In the genomic region with DNA sequence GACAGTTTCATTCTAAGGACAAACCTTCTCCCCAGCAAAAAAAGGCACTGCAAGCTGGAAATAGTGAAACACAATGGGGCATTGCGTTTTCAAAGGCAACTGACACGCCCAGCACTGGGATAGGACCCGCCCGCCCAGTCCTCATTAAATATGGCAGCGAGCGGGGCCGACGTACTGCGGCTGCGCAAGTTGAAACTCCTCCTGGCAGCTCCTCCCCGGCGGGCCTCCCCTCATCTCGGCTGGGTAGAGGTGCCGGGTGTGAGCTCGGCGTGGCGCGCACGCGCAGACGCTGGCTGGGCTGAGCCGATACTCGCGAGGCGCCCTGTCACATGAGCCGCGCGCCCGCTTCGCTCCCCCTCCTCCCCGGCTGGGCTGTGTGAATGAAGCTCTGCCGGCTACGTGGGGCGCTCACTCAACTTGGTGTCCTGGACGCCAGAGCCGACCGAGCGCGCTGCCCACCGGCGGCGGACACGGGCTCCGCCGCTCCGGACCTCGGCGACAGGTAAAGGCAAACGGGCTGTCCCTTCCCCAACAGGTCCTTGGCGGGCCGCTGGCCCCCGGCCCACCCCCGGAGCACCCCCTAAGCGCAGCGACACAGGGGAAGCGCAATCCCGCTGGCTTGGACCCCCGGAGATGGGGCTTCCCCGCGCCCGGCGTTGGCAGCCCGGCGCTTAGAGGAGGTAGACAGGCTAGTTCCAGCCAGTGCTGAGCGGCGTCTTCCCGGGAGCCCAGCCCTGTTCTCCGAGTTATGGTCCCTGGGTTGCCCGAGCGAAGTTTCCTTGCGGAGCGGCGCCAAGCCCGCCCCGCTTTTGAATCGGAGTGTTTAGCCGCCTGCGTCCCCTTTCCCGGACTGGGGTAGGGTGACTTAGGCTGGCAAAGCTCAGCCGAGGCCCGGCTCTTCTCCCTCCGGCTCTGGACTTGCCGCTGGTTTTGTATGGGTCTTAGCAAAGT, we compare ENCODE assay signal across 8 cellular contexts. TPM values are rescaled to one million over a fixed set of nuclear protein-coding genes. Genes with fewer than 3 reads are reported as not detected.
DNase-seq lines count a peak whose midpoint lies in the region; ATAC-seq and TF ChIP-seq lines count a peak whose summit lies in the region.

A gene (plus strand): TSS at position 306 of the 951 bp plus-strand sequence. CDS start 2,703 bp downstream, outside the sequence.

- H3K36me3 Mint-ChIP-seq in activated naive CD8-positive, alpha-beta T cell treated with anti-CD3 and anti-CD28 coated beads, Interleukin-2, amount 50 U/mL, for 24 hours (ENCODE audit: low read depth): peaks cover 13% of the 10 kb centered on the region

- H3K27ac ChIP-seq in SU-DHL-6 (ENCODE audit: low read depth, low read length) (peak within 1 kb of the TSS; percentile 7; the same call in 1 of the 2 replicates), parathyroid adenoma (peak within 1 kb of the TSS; percentile 43), tibial nerve (peak within 1 kb of the TSS; percentile 58 to 90 (median 84))

- intact Hi-C loops in Right ventricle myocardium superior (cut with DNase I): loop anchor here (5.0 kb wide), 1 partner anchor 40 kb away; no protein-coding TSS in a partner anchor

- H3K4me3 ChIP-seq in GM12865 (ENCODE audit: low read depth, low read length): peak within 1 kb of the TSS; percentile 63
- peak within 1 kb of the TSS; percentile 69 for H3K4me3 ChIP-seq in SU-DHL-6 (ENCODE audit: insufficient read depth, low read length, poor library complexity, severe bottlenecking)
- peak within 1 kb of the TSS; percentile 68 for H3K4me3 ChIP-seq in parathyroid adenoma (ENCODE audit: low read depth, low read length)
- H3K4me3 ChIP-seq in tibial nerve: peak within 1 kb of the TSS; percentile 64 to 86 (median 70)

- ATAC-seq in HG02759 (IDR thresholded peaks at IDR 0.05; ENCODE audit: unreplicated experiment) (peak; percentile 99), Right ventricle myocardium superior (ENCODE audit: poor library complexity) (peak; percentile 99)
- peak; percentile 96 for ATAC-seq in activated naive CD8-positive, alpha-beta T cell treated with anti-CD3 and anti-CD28 coated beads, Interleukin-2, amount 50 U/mL, for 24 hours

- H3K27me3 Mint-ChIP-seq in activated naive CD8-positive, alpha-beta T cell treated with anti-CD3 and anti-CD28 coated beads, Interleukin-2, amount 50 U/mL, for 24 hours: no peaks in the 10 kb centered on the region

- H3K4me1 ChIP-seq in parathyroid adenoma (peaks cover 3% of the 10 kb centered on the region), tibial nerve (peaks cover 0 to 32% (median 4%) of the 10 kb centered on the region in 4 donors)

- H3K9me3 Mint-ChIP-seq in activated naive CD8-positive, alpha-beta T cell treated with anti-CD3 and anti-CD28 coated beads, Interleukin-2, amount 50 U/mL, for 24 hours: no peaks in the 10 kb centered on the region

- H3K79me2 ChIP-seq in SU-DHL-6 (ENCODE audit: insufficient read depth, low read length) (no peaks in the 10 kb centered on the region), parathyroid adenoma (no peaks in the 10 kb centered on the region)

- H3K27ac Mint-ChIP-seq in activated naive CD8-positive, alpha-beta T cell treated with anti-CD3 and anti-CD28 coated beads, Interleukin-2, amount 50 U/mL, for 24 hours: peak within 1 kb of the TSS; percentile 68

- H3K9ac ChIP-seq in SU-DHL-6 (ENCODE audit: low read length) (peak within 1 kb of the TSS; percentile 73), parathyroid adenoma (peak within 1 kb of the TSS; percentile 3)

- H2AFZ ChIP-seq in SU-DHL-6 (ENCODE audit: low read depth, low read length, severe bottlenecking) (peak within 1 kb of the TSS; percentile 93), parathyroid adenoma (peak within 1 kb of the TSS; percentile 85)

- H3K27me3 ChIP-seq in SU-DHL-6 (ENCODE audit: low read length) (no peaks in the 10 kb centered on the region), parathyroid adenoma (ENCODE audit: control insufficient read depth, insufficient read depth, low read length) (no peaks in the 10 kb centered on the region), tibial nerve (peaks cover 0 to 5% of the 10 kb centered on the region in 2 donors)

- H3K36me3 ChIP-seq in SU-DHL-6 (ENCODE audit: low read length) (no peaks in the 10 kb centered on the region), parathyroid adenoma (ENCODE audit: control insufficient read depth, insufficient read depth, low read length) (no peaks in the 10 kb centered on the region), tibial nerve (no peaks in the 10 kb centered on the region)

- H3K4me3 Mint-ChIP-seq in activated naive CD8-positive, alpha-beta T cell treated with anti-CD3 and anti-CD28 coated beads, Interleukin-2, amount 50 U/mL, for 24 hours: peak within 1 kb of the TSS; percentile 75

- DNase-seq in GM12865 (ENCODE audit: low read depth): peak; percentile 96
- DNase-seq in NCI-H128 (lab: John Stamatoyannopoulos, UW; ENCODE audit: unreplicated experiment): peak; percentile 87
- DNase-seq in activated naive CD8-positive, alpha-beta T cell treated with anti-CD3 and anti-CD28 coated beads, Interleukin-2, amount 50 U/mL, for 24 hours: peak; percentile 89
- peak; percentile 98 for DNase-seq in Right ventricle myocardium superior
- peak; percentile 88 to 91 for DNase-seq in tibial nerve (ENCODE audit: low spot score in 2 of 2)

- TF ChIP-seq CTCF in GM12865 (IDR thresholded peaks at IDR 0.05; ENCODE audit: insufficient read depth, low read depth, low read length, missing control alignments) (no peak), SU-DHL-6 (IDR thresholded peaks at IDR 0.05; ENCODE audit: insufficient read depth, low read length, poor library complexity, severe bottlenecking) (no peak), parathyroid adenoma (IDR thresholded peaks at IDR 0.05) (no peak), tibial nerve (IDR thresholded peaks at IDR 0.05) (no peak)

- H3K4me2 ChIP-seq in SU-DHL-6 (ENCODE audit: low read depth, low read length, poor library complexity, severe bottlenecking) (peak within 1 kb of the TSS; percentile 79), parathyroid adenoma (ENCODE audit: low read length) (peak within 1 kb of the TSS; percentile 77)

- no peaks in the 10 kb centered on the region for H3F3A ChIP-seq in SU-DHL-6 (ENCODE audit: insufficient read depth)

- no peaks in the 10 kb centered on the region for H4K20me1 ChIP-seq in SU-DHL-6 (ENCODE audit: low read depth, low read length)

- peak; percentile 50 to 80 for TF ChIP-seq POLR2A in tibial nerve (IDR thresholded peaks at IDR 0.05)

- WGBS in tibial nerve, 2 donors: 8 to 41% methylated on average over 2 to 69 of the region's 83 CpGs

- H3K9me2 ChIP-seq in SU-DHL-6 (replicated peaks; ENCODE audit: insufficient read depth, low read length): no peaks in the 10 kb centered on the region

- H3K9me3 ChIP-seq in SU-DHL-6 (ENCODE audit: insufficient read depth, low read length): no peaks in the 10 kb centered on the region
- no peaks in the 10 kb centered on the region for H3K9me3 ChIP-seq in parathyroid adenoma (ENCODE audit: control insufficient read depth, low read length)
- H3K9me3 ChIP-seq in tibial nerve: no peaks in the 10 kb centered on the region

- TF ChIP-seq EP300 in tibial nerve (IDR thresholded peaks at IDR 0.05): peak; percentile 63 to 81

- peaks cover 14% of the 10 kb centered on the region for H3K4me1 Mint-ChIP-seq in activated naive CD8-positive, alpha-beta T cell treated with anti-CD3 and anti-CD28 coated beads, Interleukin-2, amount 50 U/mL, for 24 hours

RNA-seq across cellular contexts. Expression of the gene that starts here (rescaled TPM):
- total RNA-seq in Right ventricle myocardium superior (1.2 TPM), tibial nerve (1 to 10 TPM; 5.7 to 9.8 (median 7.4) TPM)

Comparison
In these comparisons a context has a peak if more than half of its experiments do, and no peak if none do; other contexts are left out.
1. Peak in every context shown above with its lines: DNase-seq, ATAC-seq, H3K4me3 ChIP-seq and H3K27ac ChIP-seq.
2. H3K27ac ChIP-seq: peak in every context shown above with its lines; median percentile 84 in tibial nerve; 43 in parathyroid adenoma; 7 in SU-DHL-6.